In the genomic region with DNA sequence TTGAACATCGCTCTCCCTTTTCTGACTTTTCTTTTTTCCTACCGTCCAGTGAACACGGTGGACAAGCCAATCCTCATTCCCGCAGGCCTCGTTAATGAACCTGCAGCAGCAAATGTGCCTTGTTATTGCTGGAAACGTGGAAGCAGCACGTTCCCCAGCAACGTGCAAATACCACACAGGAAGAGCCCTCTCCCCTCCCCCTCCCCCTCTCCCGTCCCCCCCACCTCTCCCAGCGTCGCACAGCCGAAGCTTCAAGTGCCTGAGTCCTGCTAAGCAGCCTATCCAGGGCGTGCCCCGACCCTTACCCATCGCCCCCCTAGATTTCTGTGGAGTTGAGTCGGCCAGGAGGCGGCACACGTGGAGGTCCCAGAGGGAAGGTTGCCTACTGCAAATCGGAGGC, we compare ENCODE assay signal across 15 cellular contexts.
A peak's percentile ranks its signal among the peaks of the same experiment; 100 is the strongest.
DNase-seq lines count a peak whose midpoint lies in the region; ATAC-seq and TF ChIP-seq lines count a peak whose summit lies in the region.
"Had no signal": no experiment of that assay in that cellular context is flagged by ENCODE, and none has a peak within 500 bp of the region (broad histone marks: within the 10 kb centered on the region; RNA-seq: fewer than 3 reads in every experiment).

No MANE protein-coding gene starts in this region.

- H3K4me1 Mint-ChIP-seq in GM23338 (peaks cover 9% of the 10 kb centered on the region), endodermal cell (peaks cover 17% of the 10 kb centered on the region)
- H3K4me1 Mint-ChIP-seq: CD14-positive monocyte had no signal

- peaks cover 3% of the 10 kb centered on the region for H3K27me3 Mint-ChIP-seq in GM23338 (ENCODE audit: insufficient read depth, low read depth, poor library complexity)
- peaks cover 15% of the 10 kb centered on the region for H3K27me3 Mint-ChIP-seq in endodermal cell (ENCODE audit: insufficient read depth)

- no peak overlapping the region for H3K4ac ChIP-seq in neuronal stem cell (ENCODE audit: low read length)

- no peaks in the 10 kb centered on the region for H3K79me2 ChIP-seq in GM23338 (replicated peaks; ENCODE audit: insufficient read depth)

- no peak overlapping the region for H4K8ac ChIP-seq in neuronal stem cell (ENCODE audit: low read depth, low read length)

- H3K27ac Mint-ChIP-seq in GM23338: no peak overlapping the region
- no peak overlapping the region for H3K27ac Mint-ChIP-seq in endodermal cell
- H3K27ac Mint-ChIP-seq: CD14-positive monocyte had no signal

- no peak overlapping the region for H3K14ac ChIP-seq in neuronal stem cell (ENCODE audit: low read length)

- no peak overlapping the region for H2BK15ac ChIP-seq in neuronal stem cell (ENCODE audit: low read length)

- no peak overlapping the region for H3K23ac ChIP-seq in neuronal stem cell (ENCODE audit: low read depth, low read length, poor library complexity)

- DNase-seq in GM23338 (ENCODE audit: low spot score): peak; percentile 20
- DNase-seq in endodermal cell: peak; percentile 65
- DNase-seq in neuronal stem cell (ENCODE audit: low spot score): no peak
- no peak for DNase-seq in amygdala (lab: John Stamatoyannopoulos, UW)
- DNase-seq in GDM1 (lab: John Stamatoyannopoulos, UW): no peak
- DNase-seq: ACHN, AML-193, MV-4-11, NCI-H146, NCI-H2081, NCI-H526, SJCRH30 had no signal

- H3K9me2 ChIP-seq in GM23338 (ENCODE audit: insufficient read depth): no peaks in the 10 kb centered on the region

- H4K91ac ChIP-seq in neuronal stem cell (ENCODE audit: low read depth, low read length, poor library complexity): no peak overlapping the region

- H3K79me1 ChIP-seq in neuronal stem cell (ENCODE audit: low read depth, low read length): no peaks in the 10 kb centered on the region

- H2AFZ ChIP-seq in GM23338 (no peak overlapping the region), neuronal stem cell (ENCODE audit: low read length) (peak overlapping the region; percentile 45)

- no peaks in the 10 kb centered on the region for H4K20me1 ChIP-seq in GM23338 (replicated peaks; ENCODE audit: insufficient read depth)

- H3K4me1 ChIP-seq in GM23338 (ENCODE audit: insufficient read depth) (no peaks in the 10 kb centered on the region), endodermal cell (ENCODE audit: control insufficient read depth, insufficient read depth, low read length) (no peaks in the 10 kb centered on the region), neuronal stem cell (ENCODE audit: control insufficient read depth in 2 of 2, insufficient read depth in 1 of 2, low read depth in 1 of 2, low read length in 2 of 2) (peaks cover 2 to 9% of the 10 kb centered on the region in 2 donors)

- peak; percentile 51; the same call in 2 of the 3 replicates for ATAC-seq in GM23338
- no peak for ATAC-seq in HG03280 (IDR thresholded peaks at IDR 0.05; ENCODE audit: unreplicated experiment)

- H3K4me2 ChIP-seq in GM23338: no peak overlapping the region
- H3K4me2 ChIP-seq in neuronal stem cell (ENCODE audit: insufficient read depth, low read length, poor library complexity, severe bottlenecking): no peak overlapping the region

- H3K9me3 ChIP-seq in KOPT-K1 (ENCODE audit: insufficient read depth, low read length, poor library complexity, severe bottlenecking) (no peaks in the 10 kb centered on the region), endodermal cell (ENCODE audit: control insufficient read depth, low read length) (no peaks in the 10 kb centered on the region), neuronal stem cell (replicated peaks in 1 of 2; ENCODE audit: control insufficient read depth in 2 of 2, insufficient read depth in 1 of 2, low read depth in 1 of 2, low read length in 2 of 2) (no peaks in the 10 kb centered on the region)
- H3K9me3 ChIP-seq: SJCRH30 had no signal

- H3K4me3 Mint-ChIP-seq in GM23338 (no peak overlapping the region), endodermal cell (no peak overlapping the region)
- H3K4me3 Mint-ChIP-seq: CD14-positive monocyte had no signal

- H3F3A ChIP-seq in GM23338 (replicated peaks; ENCODE audit: low read depth): no peaks in the 10 kb centered on the region

- H3K9me3 Mint-ChIP-seq in GM23338: no peaks in the 10 kb centered on the region
- H3K9me3 Mint-ChIP-seq in endodermal cell: peaks cover 2% of the 10 kb centered on the region

- H2AK5ac ChIP-seq in neuronal stem cell (ENCODE audit: low read depth, low read length): no peak overlapping the region

- H3K27me3 ChIP-seq in GM23338 (ENCODE audit: insufficient read depth) (no peaks in the 10 kb centered on the region), endodermal cell (ENCODE audit: control insufficient read depth, insufficient read depth, low read length, poor library complexity, severe bottlenecking) (no peaks in the 10 kb centered on the region), neuronal stem cell (ENCODE audit: control insufficient read depth in 3 of 3, insufficient read depth in 3 of 3, low read depth in 1 of 3, low read length in 3 of 3) (peaks cover 0 to 5% (median 0%) of the 10 kb centered on the region in 3 experiments)
- H3K27me3 ChIP-seq: SJCRH30 had no signal

- H3K9ac ChIP-seq in endodermal cell (ENCODE audit: extremely low read depth, low read length, poor library complexity, severe bottlenecking) (no peak overlapping the region), neuronal stem cell (ENCODE audit: low read depth, low read length, poor library complexity) (no peak overlapping the region)

- H3K36me3 ChIP-seq in GM23338 (ENCODE audit: insufficient read depth) (no peaks in the 10 kb centered on the region), KOPT-K1 (ENCODE audit: insufficient read depth, low read length) (no peaks in the 10 kb centered on the region), endodermal cell (ENCODE audit: control insufficient read depth, insufficient read depth, low read length) (no peaks in the 10 kb centered on the region), neuronal stem cell (replicated peaks in 1 of 2; ENCODE audit: control insufficient read depth in 2 of 2, insufficient read depth in 2 of 2, low read length in 2 of 2) (no peaks in the 10 kb centered on the region)
- H3K36me3 ChIP-seq: SJCRH30 had no signal

- H2BK12ac ChIP-seq in neuronal stem cell (ENCODE audit: low read length): no peak overlapping the region

- TF ChIP-seq CTCF in GM23338 (conservative IDR thresholded peaks at IDR 0.05; ENCODE audit: low read depth in 2 of 2) (no peak), endodermal cell (conservative IDR thresholded peaks at IDR 0.05) (no peak)

- H2BK5ac ChIP-seq in neuronal stem cell (ENCODE audit: low read length): no peak overlapping the region

- H3K36me3 Mint-ChIP-seq in GM23338 (ENCODE audit: low read depth): no peaks in the 10 kb centered on the region
- no peaks in the 10 kb centered on the region for H3K36me3 Mint-ChIP-seq in endodermal cell (ENCODE audit: low read depth)
- H3K36me3 Mint-ChIP-seq: CD14-positive monocyte had no signal

- WGBS in endodermal cell (ENCODE audit: insufficient coverage in 1 of 2, insufficient read length in 1 of 2), 2 experiments: 75 to 77% methylated on average over 6 to 14 of the region's 19 CpGs
- no CpG with 5 or more reads among the region's 19 CpGs for WGBS in neuronal stem cell (ENCODE audit: extremely low coverage in 2 of 2, insufficient read length in 2 of 2, insufficient replicate concordance in 1 of 2), 2 donors

- no peak overlapping the region for H3K27ac ChIP-seq in GM23338 (ENCODE audit: low read depth)
- peak overlapping the region; percentile 55 for H3K27ac ChIP-seq in KOPT-K1 (ENCODE audit: low read depth, low read length, poor library complexity, severe bottlenecking)
- no peak overlapping the region for H3K27ac ChIP-seq in endodermal cell (ENCODE audit: low read depth, low read length)
- no peak overlapping the region for H3K27ac ChIP-seq in neuronal stem cell (replicated peaks; ENCODE audit: low read length)

- H3K4me3 ChIP-seq in GM23338: no peak overlapping the region
- H3K4me3 ChIP-seq in endodermal cell (ENCODE audit: low read length): no peak overlapping the region
- no peak overlapping the region for H3K4me3 ChIP-seq in neuronal stem cell (ENCODE audit: low read length in 2 of 2)
- H3K4me3 ChIP-seq: SJCRH30 had no signal

- no peak overlapping the region for H2BK120ac ChIP-seq in neuronal stem cell (ENCODE audit: low read depth, low read length)

- no peak overlapping the region for H3K18ac ChIP-seq in neuronal stem cell (ENCODE audit: low read length)

TF ChIP-seq in GM23338, 12 proteins besides CTCF, POLR2A, EP300 and RAD21 (continues in another document):
- TF ChIP-seq CREB1 (CRISPR knock-in tag; IDR thresholded peaks at IDR 0.05; ENCODE audit: low read depth) (no peak), NANOG (IDR thresholded peaks at IDR 0.05; ENCODE audit: borderline replicate concordance) (no peak), POLR2AphosphoS5 (IDR thresholded peaks at IDR 0.05; ENCODE audit: low read depth) (no peak), STAT1 (IDR thresholded peaks at IDR 0.05; ENCODE audit: unreplicated experiment) (no peak)
- TF ChIP-seq, protein P1, sequence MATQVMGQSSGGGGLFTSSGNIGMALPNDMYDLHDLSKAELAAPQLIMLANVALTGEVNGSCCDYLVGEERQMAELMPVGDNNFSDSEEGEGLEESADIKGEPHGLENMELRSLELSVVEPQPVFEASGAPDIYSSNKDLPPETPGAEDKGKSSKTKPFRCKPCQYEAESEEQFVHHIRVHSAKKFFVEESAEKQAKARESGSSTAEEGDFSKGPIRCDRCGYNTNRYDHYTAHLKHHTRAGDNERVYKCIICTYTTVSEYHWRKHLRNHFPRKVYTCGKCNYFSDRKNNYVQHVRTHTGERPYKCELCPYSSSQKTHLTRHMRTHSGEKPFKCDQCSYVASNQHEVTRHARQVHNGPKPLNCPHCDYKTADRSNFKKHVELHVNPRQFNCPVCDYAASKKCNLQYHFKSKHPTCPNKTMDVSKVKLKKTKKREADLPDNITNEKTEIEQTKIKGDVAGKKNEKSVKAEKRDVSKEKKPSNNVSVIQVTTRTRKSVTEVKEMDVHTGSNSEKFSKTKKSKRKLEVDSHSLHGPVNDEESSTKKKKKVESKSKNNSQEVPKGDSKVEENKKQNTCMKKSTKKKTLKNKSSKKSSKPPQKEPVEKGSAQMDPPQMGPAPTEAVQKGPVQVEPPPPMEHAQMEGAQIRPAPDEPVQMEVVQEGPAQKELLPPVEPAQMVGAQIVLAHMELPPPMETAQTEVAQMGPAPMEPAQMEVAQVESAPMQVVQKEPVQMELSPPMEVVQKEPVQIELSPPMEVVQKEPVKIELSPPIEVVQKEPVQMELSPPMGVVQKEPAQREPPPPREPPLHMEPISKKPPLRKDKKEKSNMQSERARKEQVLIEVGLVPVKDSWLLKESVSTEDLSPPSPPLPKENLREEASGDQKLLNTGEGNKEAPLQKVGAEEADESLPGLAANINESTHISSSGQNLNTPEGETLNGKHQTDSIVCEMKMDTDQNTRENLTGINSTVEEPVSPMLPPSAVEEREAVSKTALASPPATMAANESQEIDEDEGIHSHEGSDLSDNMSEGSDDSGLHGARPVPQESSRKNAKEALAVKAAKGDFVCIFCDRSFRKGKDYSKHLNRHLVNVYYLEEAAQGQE (IDR thresholded peaks at IDR 0.05; ENCODE audit: unreplicated experiment): no peak

Comparison
In these comparisons a context has a peak if more than half of its experiments do, and no peak if none do; other contexts are left out.
1. DNase-seq: peak in GM23338 (single experiment) and endodermal cell (single experiment); none in neuronal stem cell (single experiment), amygdala (0 of 56) and GDM1 (single experiment).